ENCODE assay signal across 1 cellular context in the genomic region with DNA sequence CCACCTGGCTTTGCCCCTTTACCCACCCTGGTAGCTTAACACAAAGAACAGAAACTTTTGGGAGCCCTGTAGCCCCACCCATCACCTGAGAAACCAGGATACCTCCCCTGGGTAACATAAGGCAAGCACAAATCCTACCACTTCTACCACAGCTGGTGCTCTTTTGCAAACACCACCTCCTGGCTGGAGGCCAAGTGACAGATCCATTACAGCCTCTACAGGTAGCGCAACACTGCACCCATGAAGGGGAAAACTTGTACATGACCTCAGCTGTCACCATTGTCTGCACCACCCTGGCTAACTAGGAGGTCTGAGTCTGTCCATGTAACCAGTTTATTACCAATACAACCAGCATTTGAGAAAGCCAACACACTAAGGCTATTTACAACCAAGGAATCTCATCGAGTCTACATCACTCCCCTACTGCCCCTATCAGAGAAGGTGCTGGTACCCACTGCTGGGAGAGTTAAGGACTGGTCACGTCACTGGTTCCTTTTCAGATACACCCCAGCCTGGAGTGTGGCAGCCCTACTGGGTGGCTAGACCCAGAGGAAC.
A peak's percentile ranks its signal among the peaks of the same experiment; 100 is the strongest.
TF ChIP-seq lines count a peak whose summit lies in the region.

No MANE protein-coding gene starts in this region.

TF ChIP-seq in HEK293, 187 proteins besides CTCF, POLR2A, EP300 and RAD21 (continued from another document):
- TF ChIP-seq, protein P1, sequence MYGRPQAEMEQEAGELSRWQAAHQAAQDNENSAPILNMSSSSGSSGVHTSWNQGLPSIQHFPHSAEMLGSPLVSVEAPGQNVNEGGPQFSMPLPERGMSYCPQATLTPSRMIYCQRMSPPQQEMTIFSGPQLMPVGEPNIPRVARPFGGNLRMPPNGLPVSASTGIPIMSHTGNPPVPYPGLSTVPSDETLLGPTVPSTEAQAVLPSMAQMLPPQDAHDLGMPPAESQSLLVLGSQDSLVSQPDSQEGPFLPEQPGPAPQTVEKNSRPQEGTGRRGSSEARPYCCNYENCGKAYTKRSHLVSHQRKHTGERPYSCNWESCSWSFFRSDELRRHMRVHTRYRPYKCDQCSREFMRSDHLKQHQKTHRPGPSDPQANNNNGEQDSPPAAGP (tag by site-specific recombination; IDR thresholded peaks at IDR 0.05) = no peak
- TF ChIP-seq SCRT2 (tag by site-specific recombination; IDR thresholded peaks at IDR 0.05) (peak; percentile 90), ZNF133 (tag by site-specific recombination; IDR thresholded peaks at IDR 0.05) (peak; percentile 66; the same call in 1 of the 2 replicates), ZNF639 (tag by site-specific recombination; IDR thresholded peaks at IDR 0.05) (no peak), ZNF449 (tag by site-specific recombination; IDR thresholded peaks at IDR 0.05) (no peak), ZEB2 (tag by site-specific recombination; IDR thresholded peaks at IDR 0.05) (no peak), PRDM4 (tag by site-specific recombination; IDR thresholded peaks at IDR 0.05) (no peak), ZNF350 (tag by site-specific recombination; IDR thresholded peaks at IDR 0.05) (no peak), ZNF23 (tag by site-specific recombination; IDR thresholded peaks at IDR 0.05; ENCODE audit: borderline replicate concordance) (no peak), ZNF10 (tag by site-specific recombination; IDR thresholded peaks at IDR 0.05) (no peak), ZNF223 (tag by site-specific recombination; IDR thresholded peaks at IDR 0.05) (no peak), PRDM10 (tag by site-specific recombination; IDR thresholded peaks at IDR 0.05) (peak; percentile 41), FEZF1 (tag by site-specific recombination; IDR thresholded peaks at IDR 0.05) (no peak), ZNF585B (tag by site-specific recombination; IDR thresholded peaks at IDR 0.05) (no peak)
- TF ChIP-seq, protein P2, sequence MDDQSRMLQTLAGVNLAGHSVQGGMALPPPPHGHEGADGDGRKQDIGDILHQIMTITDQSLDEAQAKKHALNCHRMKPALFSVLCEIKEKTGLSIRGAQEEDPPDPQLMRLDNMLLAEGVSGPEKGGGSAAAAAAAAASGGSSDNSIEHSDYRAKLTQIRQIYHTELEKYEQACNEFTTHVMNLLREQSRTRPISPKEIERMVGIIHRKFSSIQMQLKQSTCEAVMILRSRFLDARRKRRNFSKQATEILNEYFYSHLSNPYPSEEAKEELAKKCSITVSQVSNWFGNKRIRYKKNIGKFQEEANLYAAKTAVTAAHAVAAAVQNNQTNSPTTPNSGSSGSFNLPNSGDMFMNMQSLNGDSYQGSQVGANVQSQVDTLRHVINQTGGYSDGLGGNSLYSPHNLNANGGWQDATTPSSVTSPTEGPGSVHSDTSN (CRISPR knock-in tag; IDR thresholded peaks at IDR 0.05) = no peak
- TF ChIP-seq, protein P3, sequence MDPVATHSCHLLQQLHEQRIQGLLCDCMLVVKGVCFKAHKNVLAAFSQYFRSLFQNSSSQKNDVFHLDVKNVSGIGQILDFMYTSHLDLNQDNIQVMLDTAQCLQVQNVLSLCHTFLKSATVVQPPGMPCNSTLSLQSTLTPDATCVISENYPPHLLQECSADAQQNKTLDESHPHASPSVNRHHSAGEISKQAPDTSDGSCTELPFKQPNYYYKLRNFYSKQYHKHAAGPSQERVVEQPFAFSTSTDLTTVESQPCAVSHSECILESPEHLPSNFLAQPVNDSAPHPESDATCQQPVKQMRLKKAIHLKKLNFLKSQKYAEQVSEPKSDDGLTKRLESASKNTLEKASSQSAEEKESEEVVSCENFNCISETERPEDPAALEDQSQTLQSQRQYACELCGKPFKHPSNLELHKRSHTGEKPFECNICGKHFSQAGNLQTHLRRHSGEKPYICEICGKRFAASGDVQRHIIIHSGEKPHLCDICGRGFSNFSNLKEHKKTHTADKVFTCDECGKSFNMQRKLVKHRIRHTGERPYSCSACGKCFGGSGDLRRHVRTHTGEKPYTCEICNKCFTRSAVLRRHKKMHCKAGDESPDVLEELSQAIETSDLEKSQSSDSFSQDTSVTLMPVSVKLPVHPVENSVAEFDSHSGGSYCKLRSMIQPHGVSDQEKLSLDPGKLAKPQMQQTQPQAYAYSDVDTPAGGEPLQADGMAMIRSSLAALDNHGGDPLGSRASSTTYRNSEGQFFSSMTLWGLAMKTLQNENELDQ (tag by site-specific recombination; IDR thresholded peaks at IDR 0.05; ENCODE audit: low read depth) = no peak
- TF ChIP-seq, protein P4, sequence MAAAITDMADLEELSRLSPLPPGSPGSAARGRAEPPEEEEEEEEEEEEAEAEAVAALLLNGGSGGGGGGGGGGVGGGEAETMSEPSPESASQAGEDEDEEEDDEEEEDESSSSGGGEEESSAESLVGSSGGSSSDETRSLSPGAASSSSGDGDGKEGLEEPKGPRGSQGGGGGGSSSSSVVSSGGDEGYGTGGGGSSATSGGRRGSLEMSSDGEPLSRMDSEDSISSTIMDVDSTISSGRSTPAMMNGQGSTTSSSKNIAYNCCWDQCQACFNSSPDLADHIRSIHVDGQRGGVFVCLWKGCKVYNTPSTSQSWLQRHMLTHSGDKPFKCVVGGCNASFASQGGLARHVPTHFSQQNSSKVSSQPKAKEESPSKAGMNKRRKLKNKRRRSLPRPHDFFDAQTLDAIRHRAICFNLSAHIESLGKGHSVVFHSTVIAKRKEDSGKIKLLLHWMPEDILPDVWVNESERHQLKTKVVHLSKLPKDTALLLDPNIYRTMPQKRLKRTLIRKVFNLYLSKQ (tag by site-specific recombination; IDR thresholded peaks at IDR 0.05; ENCODE audit: borderline replicate concordance) = no peak
